1 cellular context compared by ENCODE assay signal in the genomic region with DNA sequence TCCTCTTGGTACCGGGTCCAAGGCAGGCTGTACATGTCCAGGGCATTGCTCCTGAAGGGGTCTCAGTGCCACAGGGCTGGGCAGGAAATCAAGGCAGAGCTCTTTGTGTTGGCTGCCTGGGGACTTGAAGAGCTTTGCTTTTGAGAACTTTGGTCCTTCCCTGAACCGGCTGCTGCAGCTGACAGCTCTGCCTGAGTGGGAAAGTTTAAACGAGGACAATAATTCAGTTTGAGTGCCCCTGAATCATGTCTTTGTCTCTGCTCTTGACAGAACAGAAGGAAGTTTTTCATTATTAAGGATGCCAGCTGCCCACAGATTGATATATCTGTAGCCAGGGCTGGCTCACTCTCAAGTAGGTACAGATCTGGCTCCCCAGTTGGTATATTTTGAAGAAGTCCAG.
TF ChIP-seq lines count a peak whose summit lies in the region.

No MANE protein-coding gene starts in this region.

TF ChIP-seq in SK-N-SH, 30 proteins besides CTCF, POLR2A, EP300 and RAD21 (continued from another document):
- TF ChIP-seq REST (IDR thresholded peaks at IDR 0.05; ENCODE audit: low read depth, low read length) (no peak), ELF1 (IDR thresholded peaks at IDR 0.05) (no peak), FOXM1 (IDR thresholded peaks at IDR 0.05; ENCODE audit: low read depth) (no peak), TCF12 (IDR thresholded peaks at IDR 0.05) (no peak)
- TF ChIP-seq, protein P1, sequence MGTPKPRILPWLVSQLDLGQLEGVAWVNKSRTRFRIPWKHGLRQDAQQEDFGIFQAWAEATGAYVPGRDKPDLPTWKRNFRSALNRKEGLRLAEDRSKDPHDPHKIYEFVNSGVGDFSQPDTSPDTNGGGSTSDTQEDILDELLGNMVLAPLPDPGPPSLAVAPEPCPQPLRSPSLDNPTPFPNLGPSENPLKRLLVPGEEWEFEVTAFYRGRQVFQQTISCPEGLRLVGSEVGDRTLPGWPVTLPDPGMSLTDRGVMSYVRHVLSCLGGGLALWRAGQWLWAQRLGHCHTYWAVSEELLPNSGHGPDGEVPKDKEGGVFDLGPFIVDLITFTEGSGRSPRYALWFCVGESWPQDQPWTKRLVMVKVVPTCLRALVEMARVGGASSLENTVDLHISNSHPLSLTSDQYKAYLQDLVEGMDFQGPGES (IDR thresholded peaks at IDR 0.05; ENCODE audit: low read depth, low read length) = no peak
- TF ChIP-seq, protein P2, sequence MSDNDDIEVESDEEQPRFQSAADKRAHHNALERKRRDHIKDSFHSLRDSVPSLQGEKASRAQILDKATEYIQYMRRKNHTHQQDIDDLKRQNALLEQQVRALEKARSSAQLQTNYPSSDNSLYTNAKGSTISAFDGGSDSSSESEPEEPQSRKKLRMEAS (IDR thresholded peaks at IDR 0.05; ENCODE audit: low read depth) = no peak
